Comparison of ENCODE assay signal across 1 cellular context in the genomic region with DNA sequence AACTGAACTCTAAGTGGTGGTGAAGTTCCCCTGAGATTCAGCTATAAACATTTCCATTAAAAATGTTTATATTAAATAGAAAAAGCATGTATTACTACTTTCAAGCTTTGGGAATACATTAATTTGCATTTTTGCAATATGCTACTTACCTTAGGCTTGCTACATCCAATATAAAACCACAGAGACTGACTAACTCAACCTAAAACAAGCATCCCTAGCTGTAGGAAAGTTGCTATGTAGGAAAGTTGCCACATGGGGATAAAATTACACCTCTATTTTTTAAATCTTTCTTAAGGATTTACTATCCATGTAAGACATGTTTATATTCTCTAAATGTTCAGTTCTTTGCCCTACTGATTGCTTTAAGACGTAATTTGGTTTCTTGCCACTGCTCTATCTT.
TF ChIP-seq lines count a peak whose summit lies in the region.

No MANE protein-coding gene starts in this region.

TF ChIP-seq in HepG2, 621 proteins besides CTCF, POLR2A, EP300 and RAD21:
- TF ChIP-seq GZF1 (CRISPR knock-in tag; IDR thresholded peaks at IDR 0.05) (no peak), ZNF12 (CRISPR knock-in tag; IDR thresholded peaks at IDR 0.05) (peak; percentile 68; the same call in 1 of the 2 replicates)
